Comparison of ENCODE assay signal across 7 cellular contexts in genomic region chrX:71495979-71496378, GRCh38. TPM values are rescaled to one million over a fixed set of nuclear protein-coding genes. Genes with fewer than 3 reads are reported as not detected.
DNase-seq lines count a peak whose midpoint lies in the region; ATAC-seq lines count a peak whose summit lies in the region.
"Not testable (repeated sequence)": the region's sequence is repeated elsewhere in the genome, so short reads cannot be mapped to it uniquely, and the experiment has no call there.

No MANE protein-coding gene starts in this region.

- H3K9ac ChIP-seq in Karpas-422 (ENCODE audit: low read length); mesendoderm (ENCODE audit: low read length); neuronal stem cell (ENCODE audit: low read depth, low read length, poor library complexity): not testable (repeated sequence)

- H3K4ac ChIP-seq in mesendoderm (ENCODE audit: low read depth, low read length); neuronal stem cell (ENCODE audit: low read length): not testable (repeated sequence)

- not testable (repeated sequence) for H3K79me1 ChIP-seq in mesendoderm (ENCODE audit: low read length); neuronal stem cell (ENCODE audit: low read depth, low read length)

- not testable (repeated sequence) for H3K9me2 ChIP-seq in Karpas-422 (replicated peaks; ENCODE audit: insufficient read depth, low read length)

- CTCF ChIA-PET in activated CD8-positive, alpha-beta memory T cell treated with anti-CD3 and anti-CD28 coated beads, Interleukin-2, amount 10 ng/mL, durations not matched to agents 7 days and 5 days (lab: Charles Lee) = interaction anchor here (1.0 kb wide), 1 partner anchor 38 kb away, joined by 3 read pairs; no protein-coding TSS in a partner anchor

- H3K18ac ChIP-seq in mesendoderm (ENCODE audit: low read length); neuronal stem cell (ENCODE audit: low read length): not testable (repeated sequence)

- not testable (repeated sequence) for H3K9me3 ChIP-seq in Karpas-422 (ENCODE audit: low read length); neuronal stem cell (replicated peaks in 1 of 2; ENCODE audit: control insufficient read depth in 2 of 2, insufficient read depth in 1 of 2, low read depth in 1 of 2, low read length in 2 of 2)

- not testable (repeated sequence) for H2BK12ac ChIP-seq in neuronal stem cell (ENCODE audit: low read length)

- H4K5ac ChIP-seq in mesendoderm (ENCODE audit: low read length) = not testable (repeated sequence)

- H4K20me1 ChIP-seq in Karpas-422 (ENCODE audit: insufficient read depth, low read depth, low read length) = not testable (repeated sequence)

- not testable (repeated sequence) for H2AK5ac ChIP-seq in mesendoderm (ENCODE audit: low read length); neuronal stem cell (ENCODE audit: low read depth, low read length)

- not testable (repeated sequence) for H3K27me3 ChIP-seq in Karpas-422 (ENCODE audit: low read length); mesendoderm (ENCODE audit: insufficient read depth, low read length, poor library complexity); neuronal stem cell (ENCODE audit: control insufficient read depth in 3 of 3, insufficient read depth in 3 of 3, low read depth in 1 of 3, low read length in 3 of 3)

- H2BK15ac ChIP-seq in mesendoderm (replicated peaks; ENCODE audit: low read depth); neuronal stem cell (ENCODE audit: low read length): not testable (repeated sequence)

- H3K4me3 Mint-ChIP-seq in activated CD8-positive, alpha-beta memory T cell treated with anti-CD3 and anti-CD28 coated beads, Interleukin-2, amount 10 ng/mL, durations not matched to agents 7 days and 5 days = peak overlapping the region; percentile 21
- peak overlapping the region; percentile 9 for H3K4me3 Mint-ChIP-seq in natural killer cell treated with Interleukin-12 subunit alpha and Interleukin-12 subunit beta and Interleukin-15 and Interleukin-18, amount 100 ng/mL, for 72 hours

- H3K4me1 Mint-ChIP-seq in activated CD8-positive, alpha-beta memory T cell treated with anti-CD3 and anti-CD28 coated beads, Interleukin-2, amount 10 ng/mL, durations not matched to agents 7 days and 5 days = peaks cover 22% of the 10 kb centered on the region
- peaks cover 8 to 13% of the 10 kb centered on the region in 2 donors for H3K4me1 Mint-ChIP-seq in natural killer cell treated with Interleukin-12 subunit alpha and Interleukin-12 subunit beta and Interleukin-15 and Interleukin-18, amount 100 ng/mL, for 72 hours (ENCODE audit: low read depth in 2 of 2)

- not testable (repeated sequence) for H4K91ac ChIP-seq in neuronal stem cell (ENCODE audit: low read depth, low read length, poor library complexity)

- not testable (repeated sequence) for H2AFZ ChIP-seq in Karpas-422 (ENCODE audit: low read length); neuronal stem cell (ENCODE audit: low read length)

- H3K4me3 ChIP-seq in Karpas-422 (ENCODE audit: low read length); mesendoderm (ENCODE audit: low read length); neuronal stem cell (ENCODE audit: low read length in 2 of 2): not testable (repeated sequence)

- not testable (repeated sequence) for H3K27ac Mint-ChIP-seq in activated CD8-positive, alpha-beta memory T cell treated with anti-CD3 and anti-CD28 coated beads, Interleukin-2, amount 10 ng/mL, durations not matched to agents 7 days and 5 days; natural killer cell treated with Interleukin-12 subunit alpha and Interleukin-12 subunit beta and Interleukin-15 and Interleukin-18, amount 100 ng/mL, for 72 hours

- H3K36me3 Mint-ChIP-seq in activated CD8-positive, alpha-beta memory T cell treated with anti-CD3 and anti-CD28 coated beads, Interleukin-2, amount 10 ng/mL, durations not matched to agents 7 days and 5 days; natural killer cell treated with Interleukin-12 subunit alpha and Interleukin-12 subunit beta and Interleukin-15 and Interleukin-18, amount 100 ng/mL, for 72 hours: not testable (repeated sequence)

- ATAC-seq in activated CD8-positive, alpha-beta memory T cell treated with anti-CD3 and anti-CD28 coated beads, Interleukin-2, amount 10 ng/mL, durations not matched to agents 7 days and 5 days; natural killer cell treated with Interleukin-12 subunit alpha and Interleukin-12 subunit beta and Interleukin-15 and Interleukin-18, amount 100 ng/mL, for 72 hours: not testable (repeated sequence)

- not testable (repeated sequence) for H3K79me2 ChIP-seq in Karpas-422 (ENCODE audit: low read length); mesendoderm (ENCODE audit: control insufficient read depth, insufficient read depth, low read length)

- not testable (repeated sequence) for H3K4me1 ChIP-seq in Karpas-422 (ENCODE audit: low read length); mesendoderm (ENCODE audit: control insufficient read depth, low read depth, low read length); neuronal stem cell (ENCODE audit: control insufficient read depth in 2 of 2, insufficient read depth in 1 of 2, low read depth in 1 of 2, low read length in 2 of 2)

- not testable (repeated sequence) for H3K9me3 Mint-ChIP-seq in activated CD8-positive, alpha-beta memory T cell treated with anti-CD3 and anti-CD28 coated beads, Interleukin-2, amount 10 ng/mL, durations not matched to agents 7 days and 5 days (ENCODE audit: low read depth); natural killer cell treated with Interleukin-12 subunit alpha and Interleukin-12 subunit beta and Interleukin-15 and Interleukin-18, amount 100 ng/mL, for 72 hours

- H3K23ac ChIP-seq in mesendoderm (ENCODE audit: low read length); neuronal stem cell (ENCODE audit: low read depth, low read length, poor library complexity): not testable (repeated sequence)

- WGBS in mesendoderm (ENCODE audit: extremely low coverage, insufficient coverage, low lambda C conversion rate) = no CpG with 5 or more reads among the region's 3 CpGs
- WGBS in neuronal stem cell (ENCODE audit: extremely low coverage in 2 of 2, insufficient read length in 2 of 2, insufficient replicate concordance in 1 of 2), 2 donors = no CpG with 5 or more reads among the region's 3 CpGs

- not testable (repeated sequence) for H3K56ac ChIP-seq in mesendoderm (ENCODE audit: low read length)

- DNase-seq in Karpas-422 = peak; percentile 14
- peak; percentile 6 for DNase-seq in NCI-H146 treated with DMSO at 0.1 percent for 48 hours (lab: John Stamatoyannopoulos, UW; ENCODE audit: unreplicated experiment)
- DNase-seq in activated CD8-positive, alpha-beta memory T cell treated with anti-CD3 and anti-CD28 coated beads, Interleukin-2, amount 10 ng/mL, durations not matched to agents 7 days and 5 days; natural killer cell treated with Interleukin-12 subunit alpha and Interleukin-12 subunit beta and Interleukin-15 and Interleukin-18, amount 100 ng/mL, for 72 hours (ENCODE audit: low spot score): not testable (repeated sequence)
- DNase-seq in globus pallidus (ENCODE audit: low spot score) = peak; percentile 22
- peak; percentile 69 for DNase-seq in mesendoderm
- DNase-seq in neuronal stem cell (ENCODE audit: low spot score) = peak; percentile 5

- not testable (repeated sequence) for H3K36me3 ChIP-seq in Karpas-422 (ENCODE audit: insufficient read depth, low read length); mesendoderm (ENCODE audit: control insufficient read depth, insufficient read depth, low read length); neuronal stem cell (replicated peaks in 1 of 2; ENCODE audit: control insufficient read depth in 2 of 2, insufficient read depth in 2 of 2, low read length in 2 of 2)

- not testable (repeated sequence) for H3K27me3 Mint-ChIP-seq in activated CD8-positive, alpha-beta memory T cell treated with anti-CD3 and anti-CD28 coated beads, Interleukin-2, amount 10 ng/mL, durations not matched to agents 7 days and 5 days; natural killer cell treated with Interleukin-12 subunit alpha and Interleukin-12 subunit beta and Interleukin-15 and Interleukin-18, amount 100 ng/mL, for 72 hours

- not testable (repeated sequence) for H2BK120ac ChIP-seq in mesendoderm (ENCODE audit: low read depth, low read length); neuronal stem cell (ENCODE audit: low read depth, low read length)

- not testable (repeated sequence) for H4K8ac ChIP-seq in mesendoderm (ENCODE audit: low read depth, low read length); neuronal stem cell (ENCODE audit: low read depth, low read length)

- H3K14ac ChIP-seq in neuronal stem cell (ENCODE audit: low read length) = not testable (repeated sequence)

- not testable (repeated sequence) for H2BK5ac ChIP-seq in mesendoderm (ENCODE audit: low read length); neuronal stem cell (ENCODE audit: low read length)

- H3K4me2 ChIP-seq in Karpas-422 (ENCODE audit: low read depth, low read length, poor library complexity, severe bottlenecking); mesendoderm (ENCODE audit: low read length); neuronal stem cell (ENCODE audit: insufficient read depth, low read length, poor library complexity, severe bottlenecking): not testable (repeated sequence)

- not testable (repeated sequence) for H3K27ac ChIP-seq in Karpas-422 (ENCODE audit: low read length); mesendoderm (ENCODE audit: low read depth, low read length); neuronal stem cell (replicated peaks; ENCODE audit: low read length)

RNA-seq across cellular contexts. Expression of gene OGT, which starts 36.9 kb away (rescaled TPM):
- total RNA-seq in Karpas-422 (2014; rRNA removed; shearing (Covaris generic); ENCODE audit: low replicate concordance) = 314 and 469 TPM in 2 replicates
- total RNA-seq in activated CD8-positive, alpha-beta memory T cell treated with anti-CD3 and anti-CD28 coated beads, Interleukin-2, amount 10 ng/mL, durations not matched to agents 7 days and 5 days = 100 to 1,000 TPM; 365 to 381 TPM
- polyA plus RNA-seq in mesendoderm (2013, experiment 1 of 2) = 37.4 TPM
- polyA plus RNA-seq in mesendoderm (2013, experiment 2 of 2) = 35.7 TPM
- 100 to 1,000 TPM; 309 to 356 TPM for total RNA-seq in natural killer cell treated with Interleukin-12 subunit alpha and Interleukin-12 subunit beta and Interleukin-15 and Interleukin-18, amount 100 ng/mL, for 72 hours
- 80.0 TPM for polyA plus RNA-seq in neuronal stem cell (2013, experiment 1 of 2)
- polyA plus RNA-seq in neuronal stem cell (2013, experiment 2 of 2) = 80.3 TPM
